ENCODE assay signal across 26 cellular contexts in the genomic region with DNA sequence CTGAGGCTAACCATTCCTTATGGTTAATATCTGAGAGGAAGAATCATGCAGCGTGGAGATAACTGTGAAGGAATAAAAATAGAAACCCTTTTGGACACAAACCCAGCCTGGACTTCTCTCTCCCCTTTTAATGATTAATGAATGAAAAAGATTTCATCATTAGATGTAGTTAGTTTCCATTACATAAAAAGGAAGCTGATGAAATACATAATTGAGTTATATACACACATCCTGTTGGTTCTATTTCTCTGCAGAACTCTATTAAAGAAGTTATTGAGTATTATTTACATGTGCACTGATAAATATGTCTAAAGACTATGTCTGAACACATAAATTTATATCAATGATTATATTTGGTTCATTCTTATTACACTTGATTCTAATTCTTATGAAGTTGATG.
"Had no signal": no experiment of that assay in that cellular context is flagged by ENCODE, and none has a peak within 500 bp of the region (broad histone marks: within the 10 kb centered on the region; RNA-seq: fewer than 3 reads in every experiment).

No MANE protein-coding gene starts in this region.

- DNase-seq: colonic mucosa; cortex of kidney; effector CD8-positive, alpha-beta T cell; effector memory CD8-positive, alpha-beta T cell; endodermal cell; erythroblast; esophagus squamous epithelium; foreskin fibroblast; foreskin melanocyte; gastrocnemius medialis; heart left ventricle; hypothalamus; immature natural killer cell; islet precursor cell; kidney; kidney glomerular epithelial cell; left ventricle myocardium inferior; lower lobe of right lung; mesenchymal stem cell; mucosa of descending colon; naive B cell had no signal

- H3K4me1 ChIP-seq: colonic mucosa, esophagus squamous epithelium, gastrocnemius medialis, heart left ventricle, left ventricle myocardium inferior, lower lobe of right lung had no signal

- H3K27me3 ChIP-seq: colonic mucosa, esophagus squamous epithelium, gastrocnemius medialis, heart left ventricle, hepatocyte had no signal

- H3K4me1 Mint-ChIP-seq: endodermal cell, immature natural killer cell, mesothelial cell of epicardium, naive B cell had no signal

- H3K9me3 ChIP-seq: colonic mucosa, esophagus squamous epithelium, gastrocnemius medialis, heart left ventricle, left ventricle myocardium inferior, lower lobe of right lung, mucosa of descending colon had no signal

- H3K4me3 Mint-ChIP-seq: dendritic cell treated with granulocyte-macrophage colony-stimulating factor and Interleukin-4, amounts not matched to agents 40 ng/mL and 50 ng/mL, for 4 days; effector memory CD8-positive, alpha-beta T cell; endodermal cell; immature natural killer cell; mesothelial cell of epicardium; naive B cell had no signal

- H3K27ac ChIP-seq: colonic mucosa, epithelial cell of prostate, esophagus squamous epithelium, gastrocnemius medialis, heart left ventricle, hepatocyte, left ventricle myocardium inferior, lower lobe of right lung had no signal

- H3K36me3 ChIP-seq: colonic mucosa, esophagus squamous epithelium, gastrocnemius medialis, heart left ventricle, left ventricle myocardium inferior, lower lobe of right lung had no signal

- H2AFZ ChIP-seq: hepatocyte had no signal

- H3K27me3 Mint-ChIP-seq: dendritic cell treated with granulocyte-macrophage colony-stimulating factor and Interleukin-4, amounts not matched to agents 40 ng/mL and 50 ng/mL, for 4 days; effector memory CD8-positive, alpha-beta T cell; naive B cell had no signal

- H3K79me2 ChIP-seq: hepatocyte had no signal

- H3K9me3 Mint-ChIP-seq: endodermal cell, mesothelial cell of epicardium had no signal

- H3K27ac Mint-ChIP-seq: dendritic cell treated with granulocyte-macrophage colony-stimulating factor and Interleukin-4, amounts not matched to agents 40 ng/mL and 50 ng/mL, for 4 days; effector memory CD8-positive, alpha-beta T cell; endodermal cell; immature natural killer cell; mesothelial cell of epicardium; naive B cell had no signal

- H3K4me3 ChIP-seq: colonic mucosa, esophagus squamous epithelium, gastrocnemius medialis, heart left ventricle, hepatocyte, left ventricle myocardium inferior, lower lobe of right lung, mucosa of descending colon had no signal

- H3K36me3 Mint-ChIP-seq: immature natural killer cell, mesothelial cell of epicardium, naive B cell had no signal

- H3K4me2 ChIP-seq: hepatocyte had no signal

- ATAC-seq: effector memory CD8-positive, alpha-beta T cell; esophagus mucosa; gastrocnemius medialis; heart left ventricle; lower lobe of right lung; mucosa of descending colon had no signal
